Comparison of ENCODE assay signal across 9 cellular contexts in the genomic region with DNA sequence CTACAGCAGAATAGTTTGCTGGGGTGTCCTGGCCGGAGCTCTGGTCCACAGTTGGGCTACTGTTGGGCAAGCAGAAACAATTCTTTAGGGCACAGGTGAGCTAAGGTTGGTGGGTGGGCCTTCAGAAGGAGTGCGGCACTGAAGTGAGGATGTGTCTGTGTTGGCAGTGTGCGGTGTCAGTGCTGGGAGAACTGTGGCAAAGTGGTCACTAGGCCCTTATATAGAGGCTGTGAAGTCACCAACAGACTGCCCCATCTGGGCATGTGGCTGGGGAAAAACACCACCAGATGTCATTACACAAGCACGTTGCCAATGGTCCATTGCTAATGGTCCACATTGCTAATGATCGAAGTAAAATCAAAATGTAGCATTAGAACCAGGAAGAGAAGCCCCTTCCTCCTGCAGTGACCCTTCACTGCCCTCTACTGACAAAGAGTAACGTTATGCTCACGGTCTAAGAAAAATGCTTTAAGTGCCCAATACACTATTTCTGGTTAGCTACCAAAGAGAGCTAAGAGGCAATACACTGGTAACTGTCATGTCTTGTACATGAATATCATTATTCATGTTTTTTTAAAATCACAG. TPM values are rescaled to one million over a fixed set of nuclear protein-coding genes. Genes with fewer than 3 reads are reported as not detected.
DNase-seq lines count a peak whose midpoint lies in the region; ATAC-seq, FAIRE-seq and TF ChIP-seq lines count a peak whose summit lies in the region.
"Had no signal": no experiment of that assay in that cellular context is flagged by ENCODE, and none has a peak within 500 bp of the region (broad histone marks: within the 10 kb centered on the region; RNA-seq: fewer than 3 reads in every experiment).

No MANE protein-coding gene starts in this region.

- BruUV-seq in endothelial cell of umbilical vein (replicated peaks; lab: Mats Ljungman, UMichigan): no TSS peak

- H3K9ac ChIP-seq in endothelial cell of umbilical vein (replicated peaks; ENCODE audit: extremely low read depth, insufficient read depth, low read length): no peak overlapping the region

- dilution Hi-C loops in endothelial cell of umbilical vein (cut with MboI; ENCODE audit: extremely low pct_ligation_motif_present, low sequenced_read_pairs): no loop called here

- peak overlapping the region; percentile 0 for H2AFZ ChIP-seq in endothelial cell of umbilical vein (ENCODE audit: low read depth, low read length)

- H4K20me1 ChIP-seq in endothelial cell of umbilical vein (replicated peaks; ENCODE audit: control insufficient read depth, extremely low read depth, insufficient read depth, low read length): no peaks in the 10 kb centered on the region

- H3K4me1 ChIP-seq in endothelial cell of umbilical vein (ENCODE audit: control insufficient read depth, extremely low read depth, insufficient read depth, low read length): no peaks in the 10 kb centered on the region
- no peaks in the 10 kb centered on the region for H3K4me1 ChIP-seq in tibial artery

- TF ChIP-seq CTCF in 22Rv1 (IDR thresholded peaks at IDR 0.05) (peak; percentile 23), endothelial cell of umbilical vein (IDR thresholded peaks at IDR 0.05; ENCODE audit: extremely low read depth in 1 of 2, insufficient read depth in 1 of 2, low read depth in 1 of 2, low read length in 2 of 2) (peak; percentile 47 to 63), tibial artery (IDR thresholded peaks at IDR 0.05) (no peak)

- no peak overlapping the region for H3K4me2 ChIP-seq in endothelial cell of umbilical vein (ENCODE audit: insufficient read depth, low read length)

- no peaks in the 10 kb centered on the region for H3K9me1 ChIP-seq in endothelial cell of umbilical vein (replicated peaks; ENCODE audit: control insufficient read depth, extremely low read depth, insufficient read depth, low read length)

- no peaks in the 10 kb centered on the region for H3K9me3 ChIP-seq in endothelial cell of umbilical vein (replicated peaks; ENCODE audit: control insufficient read depth, insufficient read depth, low read length)
- no peaks in the 10 kb centered on the region for H3K9me3 ChIP-seq in tibial artery

- no peak for TF ChIP-seq POLR2A in endothelial cell of umbilical vein (IDR thresholded peaks at IDR 0.05; ENCODE audit: low read depth, low read length)

- DNase-seq in NCI-H2227 (lab: John Stamatoyannopoulos, UW; ENCODE audit: unreplicated experiment) (peak; percentile 72), endothelial cell of umbilical vein (ENCODE audit: low read depth, low spot score) (peak; percentile 68), tibial artery (no peak)
- no peak for DNase-seq in activated CD8-positive, alpha-beta memory T cell treated with anti-CD3 and anti-CD28 coated beads for 24 hours
- DNase-seq in activated T-cell treated with anti-CD3 and anti-CD28 coated beads, Interleukin-2, amount 50 U/mL, for 1 hour: no peak
- DNase-seq: CD8-positive, alpha-beta memory T cell had no signal

- FAIRE-seq in endothelial cell of umbilical vein (lab: Jason Lieb, UNC): no peak

- H3K27me3 ChIP-seq in endothelial cell of umbilical vein (ENCODE audit: control insufficient read depth in 2 of 2, insufficient read depth in 2 of 2, low read length in 2 of 2) (no peaks in the 10 kb centered on the region), tibial artery (no peaks in the 10 kb centered on the region)

- CTCF ChIA-PET in endothelial cell of umbilical vein (lab: Charles Lee): interaction anchor here (0.6 to 2.6 kb wide), 20 partner anchors 9 to 1114 kb away, joined by 3 to 50 read pairs (median 4); a partner anchor contains a TSS

- ATAC-seq in GM21360 (IDR thresholded peaks at IDR 0.05; ENCODE audit: unreplicated experiment): peak; percentile 57
- no peak for ATAC-seq in GM21576 (IDR thresholded peaks at IDR 0.05; ENCODE audit: unreplicated experiment)

- H3K4me3 ChIP-seq in endothelial cell of umbilical vein (replicated peaks in 1 of 3; ENCODE audit: insufficient read depth in 1 of 3, low read depth in 1 of 3, low read length in 3 of 3): no peak overlapping the region
- H3K4me3 ChIP-seq in tibial artery: no peak overlapping the region

- POLR2A ChIA-PET in endothelial cell of umbilical vein (lab: Charles Lee): no interaction called here

- H3K36me3 ChIP-seq in endothelial cell of umbilical vein (ENCODE audit: control insufficient read depth in 2 of 2, extremely low read depth in 1 of 2, insufficient read depth in 2 of 2, low read length in 2 of 2): no peaks in the 10 kb centered on the region
- no peaks in the 10 kb centered on the region for H3K36me3 ChIP-seq in tibial artery

- intact Hi-C loops in endothelial cell of umbilical vein (cut with micrococcal nuclease) (loop anchor here (1.0 kb wide), 3 partner anchors 22 to 152 kb away; a partner anchor contains a TSS), tibial artery (cut with DNase I; ENCODE audit: low total_unique reads) (no loop called here)

- no peak overlapping the region for H3K27ac ChIP-seq in 22Rv1
- H3K27ac ChIP-seq in endothelial cell of umbilical vein (ENCODE audit: insufficient read depth, low read depth, low read length): no peak overlapping the region
- no peak overlapping the region for H3K27ac ChIP-seq in tibial artery

- H3K79me2 ChIP-seq in endothelial cell of umbilical vein (ENCODE audit: control insufficient read depth, insufficient read depth, low read length): no peaks in the 10 kb centered on the region

TF ChIP-seq in endothelial cell of umbilical vein, 7 proteins besides CTCF, POLR2A, EP300 and RAD21:
- TF ChIP-seq EZH2 (IDR thresholded peaks at IDR 0.05; ENCODE audit: borderline replicate concordance, low read depth, low read length, severe bottlenecking) (no peak), POLR2AphosphoS5 (IDR thresholded peaks at IDR 0.05; ENCODE audit: insufficient read depth, low read depth, low read length) (no peak), FOS (IDR thresholded peaks at IDR 0.05; ENCODE audit: borderline replicate concordance, insufficient read depth, low read length) (no peak), JUN (IDR thresholded peaks at IDR 0.05; ENCODE audit: borderline replicate concordance, insufficient read depth, insufficient read length, low read depth) (no peak), MYC (IDR thresholded peaks at IDR 0.05; ENCODE audit: low read depth, low read length) (no peak), GATA2 (IDR thresholded peaks at IDR 0.05; ENCODE audit: insufficient read depth, insufficient read length, low read depth, low read length) (no peak)
- TF ChIP-seq, protein P1, sequence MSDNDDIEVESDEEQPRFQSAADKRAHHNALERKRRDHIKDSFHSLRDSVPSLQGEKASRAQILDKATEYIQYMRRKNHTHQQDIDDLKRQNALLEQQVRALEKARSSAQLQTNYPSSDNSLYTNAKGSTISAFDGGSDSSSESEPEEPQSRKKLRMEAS (IDR thresholded peaks at IDR 0.05; ENCODE audit: insufficient read depth, insufficient read length): no peak

RNA-seq across cellular contexts. Expression of a gene that starts 21.3 kb away (rescaled TPM):
- not detected in 2 replicates for total RNA-seq in endothelial cell of umbilical vein
- polyA plus RNA-seq in endothelial cell of umbilical vein: not detected in 2 replicates
- polyA plus RNA-seq in endothelial cell of umbilical vein (2011; cell fraction: cytosol; rRNA removed): 0.01 TPM in 1 of 2 replicates, not detected in the other
- polyA plus RNA-seq in endothelial cell of umbilical vein (2011; cell fraction: nucleus; rRNA removed): 0.03 and 0.06 TPM in 2 replicates
- not detected in 2 replicates for polyA plus RNA-seq in endothelial cell of umbilical vein (2012)
- not detected in 2 replicates for polyA minus RNA-seq in endothelial cell of umbilical vein
- not detected for polyA minus RNA-seq in endothelial cell of umbilical vein (2011; cell fraction: cytosol; rRNA and poly(A)+ RNA removed)
- 0.05 and 0.24 TPM in 2 replicates for polyA minus RNA-seq in endothelial cell of umbilical vein (2011; cell fraction: nucleus; rRNA and poly(A)+ RNA removed)
- total RNA-seq: CD8-positive, alpha-beta memory T cell had no signal
- polyA plus RNA-seq: CD8-positive, alpha-beta memory T cell had no signal

Comparison
In these comparisons a context has a peak if more than half of its experiments do, and no peak if none do; other contexts are left out.
1. CTCF ChIP-seq: peak in 22Rv1 (single experiment) and endothelial cell of umbilical vein (2 of 2); none in tibial artery (0 of 2).
2. DNase-seq: peak in NCI-H2227 (single experiment) and endothelial cell of umbilical vein (single experiment); none in activated CD8-positive, alpha-beta memory T cell treated with anti-CD3 and anti-CD28 coated beads for 24 hours (single experiment), activated T-cell treated with anti-CD3 and anti-CD28 coated beads, Interleukin-2, amount 50 U/mL, for 1 hour (single experiment) and tibial artery (0 of 2).